ENCODE assay signal across 10 cellular contexts in genomic region chr3:176953106-176954080, GRCh38.
DNase-seq lines count a peak whose midpoint lies in the region; ATAC-seq and TF ChIP-seq lines count a peak whose summit lies in the region.
"Had no signal": no experiment of that assay in that cellular context is flagged by ENCODE, and none has a peak within 500 bp of the region (broad histone marks: within the 10 kb centered on the region; RNA-seq: fewer than 3 reads in every experiment).

No MANE protein-coding gene starts in this region.

- no peaks in the 10 kb centered on the region for H3K9me3 ChIP-seq in uterus

- no peaks in the 10 kb centered on the region for H3K36me3 ChIP-seq in uterus

- TF ChIP-seq POLR2A in uterus (IDR thresholded peaks at IDR 0.05): no peak

- DNase-seq in LNCaP clone FGC (ENCODE audit: low read depth): peak; percentile 85
- peak; percentile 71 to 77 for DNase-seq in cardiac fibroblast (ENCODE audit: low read depth in 2 of 2)
- DNase-seq in left colon: peak; percentile 74 to 80
- DNase-seq in uterus: peak; percentile 70 to 72
- no peak for DNase-seq in T-helper 1 cell
- DNase-seq in HuH-7.5 (ENCODE audit: low spot score): no peak
- DNase-seq in GM13976 (ENCODE audit: low spot score): no peak
- DNase-seq: activated B cell treated with CpG ODN at 0.5 μM for 24 hours; activated effector memory CD4-positive, alpha-beta T cell treated with Interleukin-2 at 50 U/mL for 16 hours; effector CD4-positive, alpha-beta T cell had no signal

- in situ Hi-C loops in GM13976 (cut with MboI; ENCODE audit: low sequenced_read_pairs, unreplicated experiment): no loop called here

- no peak overlapping the region for H3K4me3 ChIP-seq in LNCaP clone FGC (ENCODE audit: low read depth, low read length)
- H3K4me3 ChIP-seq in cardiac fibroblast (replicated peaks in 1 of 2; ENCODE audit: low read depth in 2 of 2, low read length in 2 of 2): no peak overlapping the region
- no peak overlapping the region for H3K4me3 ChIP-seq in uterus

- intact Hi-C loops in left colon (cut with DNase I, micrococcal nuclease) (no loop called here), uterus (cut with DNase I; ENCODE audit: low total_unique reads) (no loop called here)

- TF ChIP-seq CTCF in LNCaP clone FGC (IDR thresholded peaks at IDR 0.05; ENCODE audit: control insufficient read depth, extremely low read depth, insufficient read depth) (no peak), cardiac fibroblast (IDR thresholded peaks at IDR 0.05; ENCODE audit: low read depth, low read length) (no peak), uterus (IDR thresholded peaks at IDR 0.05) (no peak), GM13976 (IDR thresholded peaks at IDR 0.05; ENCODE audit: borderline replicate concordance, control extremely low read depth, extremely low read depth, insufficient read depth, missing control alignments) (no peak)

- H3K4me1 ChIP-seq in uterus: no peaks in the 10 kb centered on the region

- no peak overlapping the region for H3K27ac ChIP-seq in uterus

- ATAC-seq in left colon: peak; percentile 96

- no peaks in the 10 kb centered on the region for H3K27me3 ChIP-seq in uterus

Comparison
In these comparisons a context has a peak if more than half of its experiments do, and no peak if none do; other contexts are left out.
1. DNase-seq: peak in LNCaP clone FGC (single experiment), cardiac fibroblast (2 of 2), left colon (2 of 2) and uterus (2 of 2); none in T-helper 1 cell (0 of 5), HuH-7.5 (single experiment) and GM13976 (single experiment).